In the genomic region with DNA sequence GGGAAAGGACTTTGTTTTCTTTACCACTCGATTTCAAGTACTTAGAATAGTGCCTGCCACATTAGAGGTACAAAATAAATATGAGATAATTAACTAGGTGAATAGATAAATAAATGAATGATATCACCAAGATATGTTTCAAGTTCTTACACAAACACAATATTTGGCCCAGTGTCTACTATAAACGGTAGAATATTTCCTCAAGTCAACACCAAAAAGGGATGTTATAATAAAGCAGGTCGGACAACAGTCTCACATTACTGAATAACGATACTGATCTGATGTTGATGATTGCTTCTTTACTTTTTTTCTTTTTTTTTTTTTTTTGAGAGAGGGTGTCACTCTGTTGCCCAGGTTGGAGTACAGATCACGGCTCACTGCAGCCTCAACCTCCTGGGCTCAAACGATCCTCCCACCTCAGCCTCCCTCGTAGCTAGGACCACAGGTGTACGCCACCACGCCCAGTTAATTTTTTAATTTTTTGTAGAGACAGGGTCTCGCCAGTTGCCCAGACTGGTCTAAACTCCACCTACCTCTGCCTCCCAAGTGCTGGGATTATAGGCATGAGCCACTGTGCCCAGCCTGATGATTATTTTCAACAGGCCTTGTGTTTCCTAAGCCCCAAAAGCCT, we compare ENCODE assay signal across 14 cellular contexts. TPM values are rescaled to one million over a fixed set of nuclear protein-coding genes. Genes with fewer than 3 reads are reported as not detected.
DNase-seq lines count a peak whose midpoint lies in the region; ATAC-seq and TF ChIP-seq lines count a peak whose summit lies in the region.
"Had no signal": no experiment of that assay in that cellular context is flagged by ENCODE, and none has a peak within 500 bp of the region (broad histone marks: within the 10 kb centered on the region; RNA-seq: fewer than 3 reads in every experiment).

No MANE protein-coding gene starts in this region.

- 89% methylated on average over 10 of the region's 10 CpGs for WGBS in hepatocyte (ENCODE audit: low lambda C conversion rate, missing lambda C conversion rate)
- WGBS in upper lobe of left lung, 2 donors = 83 to 84% methylated on average over 10 of the region's 10 CpGs
- WGBS in GM23248 (ENCODE audit: low coverage in 1 of 2, low lambda C conversion rate in 2 of 2, missing lambda C conversion rate in 2 of 2), 2 experiments = 87 to 90% methylated on average over 10 of the region's 10 CpGs

- H3K4me2 ChIP-seq in hepatocyte (peak overlapping the region; percentile 80), GM23248 (ENCODE audit: unreplicated experiment) (no peak overlapping the region)

- no peaks in the 10 kb centered on the region for H3K27me3 ChIP-seq in cardiac muscle cell
- H3K27me3 ChIP-seq in hepatocyte = no peaks in the 10 kb centered on the region
- no peaks in the 10 kb centered on the region for H3K27me3 ChIP-seq in upper lobe of left lung
- H3K27me3 ChIP-seq in GM23248 (replicated peaks; ENCODE audit: insufficient read depth) = no peaks in the 10 kb centered on the region
- H3K27me3 ChIP-seq: gastroesophageal sphincter had no signal

- ATAC-seq in Right ventricle myocardium superior (ENCODE audit: poor library complexity) (no peak), upper lobe of left lung (ENCODE audit: low FRiP score in 2 of 2) (no peak)
- ATAC-seq: gastroesophageal sphincter had no signal

- H3K4me1 ChIP-seq in cardiac muscle cell (ENCODE audit: low read depth) (peaks cover 17% of the 10 kb centered on the region), hepatocyte (ENCODE audit: insufficient read depth) (peaks cover 7% of the 10 kb centered on the region), upper lobe of left lung (peaks cover 3 to 32% (median 17%) of the 10 kb centered on the region in 4 donors), GM23248 (ENCODE audit: insufficient read depth) (no peaks in the 10 kb centered on the region)

- peaks cover 66% of the 10 kb centered on the region for H3K79me2 ChIP-seq in hepatocyte
- H3K79me2 ChIP-seq in GM23248 (ENCODE audit: insufficient read depth) = peaks cover 42% of the 10 kb centered on the region

- H3K27ac ChIP-seq in cardiac muscle cell (peak overlapping the region; percentile 52), hepatocyte (peak overlapping the region; percentile 52), upper lobe of left lung (peak overlapping the region in 3 of 4 donors; percentile 51 to 91 (median 91)), GM23248 (no peak overlapping the region)
- H3K27ac ChIP-seq: epithelial cell of prostate, gastroesophageal sphincter, left ventricle myocardium inferior had no signal

- H3K9me2 ChIP-seq in hepatocyte (replicated peaks; ENCODE audit: insufficient read depth) = no peaks in the 10 kb centered on the region
- H3K9me2 ChIP-seq in GM23248 (ENCODE audit: insufficient read depth) = no peaks in the 10 kb centered on the region

- no peak overlapping the region for H3K9ac ChIP-seq in GM23248

- no peak overlapping the region for H2AFZ ChIP-seq in hepatocyte
- no peak overlapping the region for H2AFZ ChIP-seq in GM23248

- H3F3A ChIP-seq in GM23248 (ENCODE audit: insufficient read depth) = no peaks in the 10 kb centered on the region

- no peak for DNase-seq in cardiac muscle cell (ENCODE audit: low read depth in 1 of 2, low spot score in 1 of 2)
- no peak for DNase-seq in Right ventricle myocardium superior
- peak; percentile 22 for DNase-seq in NCI-H1105 (lab: John Stamatoyannopoulos, UW)
- no peak for DNase-seq in hepatocyte (ENCODE audit: low spot score)
- no peak for DNase-seq in upper lobe of left lung
- no peak for DNase-seq in GM23248
- DNase-seq in NCI-H69 (lab: John Stamatoyannopoulos, UW) = no peak
- no peak for DNase-seq in epidermal melanocyte (ENCODE audit: insufficient read length, low spot score)
- DNase-seq: activated naive CD4-positive, alpha-beta T cell treated with anti-CD3 and anti-CD28 coated beads, Interleukin-2, amount 10 ng/mL, durations not matched to agents 7 days and 5 days; cortex of kidney; left ventricle myocardium inferior; NCI-H2227 treated with DMSO at 0.1 percent for 48 hours had no signal

- no peaks in the 10 kb centered on the region for H3K9me3 ChIP-seq in cardiac muscle cell (ENCODE audit: low read depth)
- no peaks in the 10 kb centered on the region for H3K9me3 ChIP-seq in hepatocyte (ENCODE audit: low read depth)
- no peaks in the 10 kb centered on the region for H3K9me3 ChIP-seq in upper lobe of left lung
- no peaks in the 10 kb centered on the region for H3K9me3 ChIP-seq in GM23248 (ENCODE audit: low read depth)
- H3K9me3 ChIP-seq: gastroesophageal sphincter had no signal

- peaks cover 4% of the 10 kb centered on the region for H4K20me1 ChIP-seq in hepatocyte (ENCODE audit: insufficient read depth, poor library complexity, severe bottlenecking)
- H4K20me1 ChIP-seq in GM23248 (ENCODE audit: insufficient read depth) = no peaks in the 10 kb centered on the region

- TF ChIP-seq POLR2A in upper lobe of left lung (IDR thresholded peaks at IDR 0.05) = no peak

- no peak overlapping the region for H3K4me3 ChIP-seq in cardiac muscle cell
- H3K4me3 ChIP-seq in hepatocyte = no peak overlapping the region
- no peak overlapping the region for H3K4me3 ChIP-seq in upper lobe of left lung
- H3K4me3 ChIP-seq in GM23248 = no peak overlapping the region
- H3K4me3 ChIP-seq: gastroesophageal sphincter, left ventricle myocardium inferior had no signal

- TF ChIP-seq EP300 in upper lobe of left lung (IDR thresholded peaks at IDR 0.05) = no peak

- in situ Hi-C loops in GM23248 (cut with MboI) = no loop called here

- intact Hi-C loops in Right ventricle myocardium superior (cut with DNase I) = no loop called here

- H3K36me3 ChIP-seq in cardiac muscle cell (no peaks in the 10 kb centered on the region), hepatocyte (replicated peaks; ENCODE audit: insufficient read depth, low read depth) (no peaks in the 10 kb centered on the region), upper lobe of left lung (no peaks in the 10 kb centered on the region), GM23248 (ENCODE audit: low read depth) (no peaks in the 10 kb centered on the region)
- H3K36me3 ChIP-seq: gastroesophageal sphincter, left ventricle myocardium inferior had no signal

- no peak for TF ChIP-seq CTCF in cardiac muscle cell (IDR thresholded peaks at IDR 0.05; ENCODE audit: low read depth, low read length)
- no peak for TF ChIP-seq CTCF in hepatocyte (IDR thresholded peaks at IDR 0.05; ENCODE audit: poor library complexity)
- no peak for TF ChIP-seq CTCF in upper lobe of left lung (IDR thresholded peaks at IDR 0.05)

RNA-seq across cellular contexts. Expression of a gene that starts 2.4 kb away (rescaled TPM):
- total RNA-seq in cardiac muscle cell = 74.5 and 82.3 TPM in 2 replicates
- polyA plus RNA-seq in cardiac muscle cell = 49.5 and 58.8 TPM in 2 replicates
- total RNA-seq in Right ventricle myocardium superior = 22.4 TPM
- total RNA-seq in hepatocyte = 91.4 and 98.1 TPM in 2 replicates
- polyA plus RNA-seq in hepatocyte = 37.5 and 52.0 TPM in 2 replicates
- total RNA-seq in upper lobe of left lung = 100 to 1,000 TPM in 2 of 6 donors, 10 to 100 TPM in 4; 47.6 to 152 (median 59.3) TPM
- 20.5 and 23.4 TPM in 2 replicates for total RNA-seq in GM23248 (2014; rRNA removed; shearing (Covaris generic))
- 16.2 and 16.6 TPM in 2 replicates for polyA plus RNA-seq in GM23248 (2016; fragmentation: Nextera tagmentation; extraction: Ambion mirVana)
